8 cellular contexts compared by ENCODE assay signal in genomic region chr13:100674363-100674847, GRCh38. TPM values are rescaled to one million over a fixed set of nuclear protein-coding genes. Genes with fewer than 3 reads are reported as not detected.
DNase-seq lines count a peak whose midpoint lies in the region; ATAC-seq and TF ChIP-seq lines count a peak whose summit lies in the region.

TMTC4 (minus strand) TSS chr13:100674795; CDS start chr13:100670362, 4,433 bp downstream.

- peaks cover 0 to 9% (median 0%) of the 10 kb centered on the region in 9 donors for H3K36me3 ChIP-seq in heart right ventricle
- no peaks in the 10 kb centered on the region for H3K36me3 ChIP-seq in SJCRH30

- no peak for DNase-seq in heart right ventricle
- no peak for DNase-seq in Right ventricle myocardium inferior (ENCODE audit: missing footprints)
- peak in 1 of 2 experiments; percentile 16 for DNase-seq in SJCRH30
- DNase-seq in effector memory CD8-positive, alpha-beta T cell = no peak
- peak in 1 of 10 donors; percentile 33 for DNase-seq in naive thymus-derived CD8-positive, alpha-beta T cell
- DNase-seq in NCI-H524 (lab: John Stamatoyannopoulos, UW) = no peak
- no peak for DNase-seq in NCI-H1694 treated with DMSO at 0.1 percent for 48 hours (lab: John Stamatoyannopoulos, UW)

- H3K9me3 Mint-ChIP-seq in effector memory CD8-positive, alpha-beta T cell = no peaks in the 10 kb centered on the region
- H3K9me3 Mint-ChIP-seq in naive thymus-derived CD8-positive, alpha-beta T cell = no peaks in the 10 kb centered on the region

- POLR2A ChIA-PET in naive thymus-derived CD8-positive, alpha-beta T cell (lab: Charles Lee) = interaction anchor here (0.8 to 2.7 kb wide), 12 partner anchors 9 to 1068 kb away, joined by 3 to 20 read pairs (median 4); partner anchors contain the start of genes CLYBL, GGACT and PCCA

- peak within 1 kb of the TSS; percentile 93 to 97 for H3K4me3 Mint-ChIP-seq in effector memory CD8-positive, alpha-beta T cell
- peak within 1 kb of the TSS; percentile 87 to 98 (median 96) for H3K4me3 Mint-ChIP-seq in naive thymus-derived CD8-positive, alpha-beta T cell

- H3K9me3 ChIP-seq in heart right ventricle = no peaks in the 10 kb centered on the region
- H3K9me3 ChIP-seq in SJCRH30 (replicated peaks) = no peaks in the 10 kb centered on the region

- H3K27ac ChIP-seq in heart right ventricle (peak within 1 kb of the TSS; percentile 80 to 93 (median 88)), SJCRH30 (peak within 1 kb of the TSS; percentile 32; the same call in 1 of the 2 replicates)

- H3K27ac Mint-ChIP-seq in effector memory CD8-positive, alpha-beta T cell = peak within 1 kb of the TSS; percentile 88 to 95
- peak within 1 kb of the TSS; percentile 78 to 95 (median 92) for H3K27ac Mint-ChIP-seq in naive thymus-derived CD8-positive, alpha-beta T cell

- H3K27me3 Mint-ChIP-seq in effector memory CD8-positive, alpha-beta T cell = no peaks in the 10 kb centered on the region
- peaks cover 0 to 2% (median 0%) of the 10 kb centered on the region in 5 donors for H3K27me3 Mint-ChIP-seq in naive thymus-derived CD8-positive, alpha-beta T cell

- peaks cover 0 to 9% (median 0%) of the 10 kb centered on the region in 7 donors for H3K27me3 ChIP-seq in heart right ventricle
- no peaks in the 10 kb centered on the region for H3K27me3 ChIP-seq in SJCRH30

- H3K4me1 ChIP-seq in heart right ventricle (peaks cover 0 to 22% (median 11%) of the 10 kb centered on the region in 9 donors), SJCRH30 (no peaks in the 10 kb centered on the region; the same call in 1 of the 2 replicates)

- H3K36me3 Mint-ChIP-seq in effector memory CD8-positive, alpha-beta T cell (ENCODE audit: insufficient read depth) = peaks cover 7% of the 10 kb centered on the region
- peaks cover 0 to 10% (median 4%) of the 10 kb centered on the region in 3 donors for H3K36me3 Mint-ChIP-seq in naive thymus-derived CD8-positive, alpha-beta T cell

- WGBS in heart right ventricle, 2 donors = 0 to 1% methylated on average over 27 to 72 of the region's 72 CpGs

- ATAC-seq in heart right ventricle = peak in 1 of 8 donors; percentile 1
- no peak for ATAC-seq in Right ventricle myocardium inferior
- peak; percentile 44 for ATAC-seq in HG02973 (IDR thresholded peaks at IDR 0.05; ENCODE audit: unreplicated experiment)
- ATAC-seq in effector memory CD8-positive, alpha-beta T cell (replicated peaks) = peak; percentile 15
- ATAC-seq in naive thymus-derived CD8-positive, alpha-beta T cell = peak in 1 of 2 donors; percentile 9

- H3K4me3 ChIP-seq in heart right ventricle (peak within 1 kb of the TSS; percentile 29 to 100 (median 79)), SJCRH30 (peak within 1 kb of the TSS; percentile 96)

- TF ChIP-seq CTCF in heart right ventricle (IDR thresholded peaks at IDR 0.05) = no peak

- intact Hi-C loops in heart right ventricle (cut with DNase I) (loop anchor here in 2 of 10 donors (2.0 to 10.0 kb wide), 2 partner anchors 102 to 590 kb away; partner anchors contain the start of gene PCCA (in 1 of the 2)), Right ventricle myocardium inferior (cut with DNase I) (no loop called here)

- H3K4me1 Mint-ChIP-seq in effector memory CD8-positive, alpha-beta T cell (ENCODE audit: low read depth in 2 of 2) = peaks cover 23 to 26% of the 10 kb centered on the region in 2 donors
- H3K4me1 Mint-ChIP-seq in naive thymus-derived CD8-positive, alpha-beta T cell = peaks cover 19 to 41% (median 26%) of the 10 kb centered on the region in 4 donors

RNA-seq across cellular contexts. Expression of gene TMTC4, which starts in this region (rescaled TPM):
- 1 to 10 TPM; 4.4 to 9.4 (median 6.5) TPM for total RNA-seq in heart right ventricle
- 1 to 10 TPM; 2.5 to 4.4 TPM for polyA plus RNA-seq in heart right ventricle
- 9.9 TPM for total RNA-seq in Right ventricle myocardium inferior
- 20.7 and 25.0 TPM in 2 replicates for total RNA-seq in SJCRH30 (2014; rRNA removed; shearing (Covaris generic))
- total RNA-seq in naive thymus-derived CD8-positive, alpha-beta T cell = 10 to 100 TPM; 31.4 to 32.6 TPM
- 1 to 10 TPM; 1.4 to 2.5 (median 2.1) TPM for polyA plus RNA-seq in naive thymus-derived CD8-positive, alpha-beta T cell
